Comparison of ENCODE assay signal across 9 cellular contexts in genomic region chr3:73624363-73625123, GRCh38. TPM values are rescaled to one million over a fixed set of nuclear protein-coding genes. Genes with fewer than 3 reads are reported as not detected.
DNase-seq lines count a peak whose midpoint lies in the region; ATAC-seq and TF ChIP-seq lines count a peak whose summit lies in the region.
"Had no signal": no experiment of that assay in that cellular context is flagged by ENCODE, and none has a peak within 500 bp of the region (broad histone marks: within the 10 kb centered on the region; RNA-seq: fewer than 3 reads in every experiment).

Gene PDZRN3 (minus strand): TSS chr3:73624941.

- peaks cover 27% of the 10 kb centered on the region for H3K4me1 ChIP-seq in GM23248 (ENCODE audit: insufficient read depth)
- H3K4me1 ChIP-seq in SK-N-SH (ENCODE audit: control insufficient read depth in 1 of 2, insufficient read depth in 2 of 2, low read depth in 1 of 2, low read length in 1 of 2), result peaks cover 0 to 39% of the 10 kb centered on the region in 2 experiments; a peak in 2 of 4 replicates

- peak within 1 kb of the TSS; percentile 94 for H3K4me3 ChIP-seq in GM23248
- H3K4me3 ChIP-seq in SK-N-SH (ENCODE audit: low read depth in 2 of 2, low read length in 1 of 2), result peak within 1 kb of the TSS; percentile 76 to 87

- H2AFZ ChIP-seq in GM23248 (peak within 1 kb of the TSS; percentile 94), SK-N-SH (ENCODE audit: low read depth) (peak within 1 kb of the TSS; percentile 98)

- DNase-seq in GM23248, result peak; percentile 95
- DNase-seq in SK-N-SH, result peak; percentile 82
- DNase-seq in glomerular visceral epithelial cell (ENCODE audit: extremely low spot score), result peak; percentile 56
- DNase-seq in omental fat pad (ENCODE audit: low spot score), result no peak
- DNase-seq in RPMI8226, result no peak
- DNase-seq in GM10248 (ENCODE audit: extremely low spot score), result no peak

- H3K27ac ChIP-seq in GM23248 (peak within 1 kb of the TSS; percentile 86), SK-N-SH (ENCODE audit: low read depth in 2 of 2, low read length in 1 of 2) (peak within 1 kb of the TSS; percentile 74 to 86)
- H3K27ac ChIP-seq: HL-60 had no signal

- H4K20me1 ChIP-seq in GM23248 (ENCODE audit: insufficient read depth), result no peaks in the 10 kb centered on the region
- peaks cover 33% of the 10 kb centered on the region for H4K20me1 ChIP-seq in SK-N-SH (ENCODE audit: insufficient read depth)

- H3K9ac ChIP-seq in GM23248 (peak within 1 kb of the TSS; percentile 85), SK-N-SH (peak within 1 kb of the TSS; percentile 65)

- ATAC-seq in omental fat pad (ENCODE audit: low FRiP score), result peak; percentile 72
- no peak for ATAC-seq in HG03460 (IDR thresholded peaks at IDR 0.05; ENCODE audit: unreplicated experiment)
- no peak for ATAC-seq in HG03354 (IDR thresholded peaks at IDR 0.05; ENCODE audit: poor library complexity, severe bottlenecking, unreplicated experiment)

- CTCF ChIA-PET in SK-N-SH (lab: Yijun Ruan, JAX), result interaction anchor here (0.7 to 5.4 kb wide), 15 partner anchors 10 to 224 kb away, joined by 3 to 40 read pairs (median 5); no protein-coding TSS in a partner anchor
- CTCF ChIA-PET in GM10248 (lab: Yijun Ruan, JAX), result interaction anchor here (1.8 kb wide), 1 partner anchor 10 kb away, joined by 5 read pairs; no protein-coding TSS in a partner anchor

- no peak for TF ChIP-seq CTCF in SK-N-SH (IDR thresholded peaks at IDR 0.05)
- no peak for TF ChIP-seq CTCF in omental fat pad (IDR thresholded peaks at IDR 0.05)
- TF ChIP-seq CTCF in GM10248 (IDR thresholded peaks at IDR 0.05; ENCODE audit: control extremely low read depth, extremely low read depth, low read depth, missing control alignments), result no peak

- H3K4me2 ChIP-seq in GM23248 (ENCODE audit: unreplicated experiment) (peak within 1 kb of the TSS; percentile 94), SK-N-SH (peak within 1 kb of the TSS; percentile 97)

- no peaks in the 10 kb centered on the region for H3K9me3 ChIP-seq in GM23248 (ENCODE audit: low read depth)
- no peaks in the 10 kb centered on the region for H3K9me3 ChIP-seq in SK-N-SH

- 0 to 1% methylated on average over 52 to 60 of the region's 99 CpGs for WGBS in GM23248 (ENCODE audit: low coverage in 1 of 2, low lambda C conversion rate in 2 of 2, missing lambda C conversion rate in 2 of 2), 2 experiments
- WGBS in SK-N-SH (ENCODE audit: low lambda C conversion rate), result 23% methylated on average over 28 of the region's 99 CpGs

- TF ChIP-seq EP300 in SK-N-SH (IDR thresholded peaks at IDR 0.05; ENCODE audit: borderline replicate concordance in 1 of 2, low read depth in 1 of 2, low read length in 1 of 2), result peak in 1 of 2 experiments; percentile 32; a peak in 1 of 4 replicates

- TF ChIP-seq RAD21 in SK-N-SH (IDR thresholded peaks at IDR 0.05; ENCODE audit: low read length), result no peak

- in situ Hi-C loops in GM23248 (cut with MboI), result no loop called here

- H3K79me2 ChIP-seq in GM23248 (ENCODE audit: insufficient read depth), result peaks cover 51% of the 10 kb centered on the region
- H3K79me2 ChIP-seq in SK-N-SH (ENCODE audit: insufficient read depth), result peaks cover 47% of the 10 kb centered on the region

- H3K27me3 ChIP-seq in GM23248 (replicated peaks; ENCODE audit: insufficient read depth) (no peaks in the 10 kb centered on the region), SK-N-SH (ENCODE audit: insufficient read depth) (no peaks in the 10 kb centered on the region)

- POLR2A ChIA-PET in SK-N-SH (lab: Yijun Ruan, JAX) (interaction anchor here (1.1 to 1.6 kb wide), 2 partner anchors 117 to 152 kb away, joined by 3 to 4 read pairs; no protein-coding TSS in a partner anchor), GM10248 (lab: Yijun Ruan, JAX) (no interaction called here)

- H3F3A ChIP-seq in GM23248 (ENCODE audit: insufficient read depth), result peaks cover 7% of the 10 kb centered on the region; the same call in 1 of the 2 replicates
- H3F3A ChIP-seq in SK-N-SH (replicated peaks; ENCODE audit: insufficient read depth), result no peaks in the 10 kb centered on the region

- H3K9me2 ChIP-seq in GM23248 (ENCODE audit: insufficient read depth), result no peaks in the 10 kb centered on the region
- H3K9me2 ChIP-seq in SK-N-SH, result no peaks in the 10 kb centered on the region

- no peaks in the 10 kb centered on the region for H3K36me3 ChIP-seq in GM23248 (ENCODE audit: low read depth)
- H3K36me3 ChIP-seq in SK-N-SH (replicated peaks in 1 of 2; ENCODE audit: control insufficient read depth in 1 of 2, insufficient read depth in 2 of 2, low read length in 1 of 2), result peaks cover 0 to 2% of the 10 kb centered on the region in 2 experiments

TF ChIP-seq in SK-N-SH, 30 proteins besides CTCF, POLR2A, EP300 and RAD21:
- peak; percentile 4; the same call in 1 of the 2 replicates for TF ChIP-seq TCF12 (IDR thresholded peaks at IDR 0.05)
- TF ChIP-seq REST (IDR thresholded peaks at IDR 0.05; ENCODE audit: low read depth, low read length), result no peak
- TF ChIP-seq YY1 (IDR thresholded peaks at IDR 0.05; ENCODE audit: low read depth), result 0 out of 2 replicates have a peak, but pooled peaks have one; percentile 15
- TF ChIP-seq POLR2AphosphoS5 (IDR thresholded peaks at IDR 0.05; ENCODE audit: low read depth, low read length), result peak; percentile 81
- TF ChIP-seq PBX3 (IDR thresholded peaks at IDR 0.05), result peak; percentile 89
- no peak for TF ChIP-seq IRF3 (IDR thresholded peaks at IDR 0.05; ENCODE audit: low read depth, low read length)
- peak; percentile 51; the same call in 1 of the 2 replicates for TF ChIP-seq MAX (IDR thresholded peaks at IDR 0.05; ENCODE audit: low read depth)
- no peak for TF ChIP-seq EZH2phosphoT487 (IDR thresholded peaks at IDR 0.05; ENCODE audit: borderline replicate concordance, low read depth)
- TF ChIP-seq SIN3A (IDR thresholded peaks at IDR 0.05; ENCODE audit: borderline replicate concordance, low read depth, low read length), result peak; percentile 38; the same call in 1 of the 2 replicates
- TF ChIP-seq NRF1 (IDR thresholded peaks at IDR 0.05; ENCODE audit: low read depth, low read length), result peak; percentile 28; the same call in 1 of the 2 replicates
- peak; percentile 51; the same call in 1 of the 2 replicates for TF ChIP-seq TAF1 (IDR thresholded peaks at IDR 0.05; ENCODE audit: borderline replicate concordance, low read depth, low read length)
- 0 out of 2 replicates have a peak, but pooled peaks have one; percentile 15 for TF ChIP-seq RCOR1 (IDR thresholded peaks at IDR 0.05; ENCODE audit: low read length)

RNA-seq across cellular contexts. Expression of gene PDZRN3, which starts in this region (rescaled TPM):
- 32.1 and 35.6 TPM in 2 replicates for total RNA-seq in GM23248 (2014; rRNA removed; shearing (Covaris generic))
- polyA plus RNA-seq in GM23248 (2016; fragmentation: Nextera tagmentation; extraction: Ambion mirVana), result 22.3 TPM in 2 replicates
- 7.9 and 10.3 TPM in 2 replicates for polyA plus RNA-seq in SK-N-SH (2012; rRNA removed)
- polyA plus RNA-seq in SK-N-SH (2012; cell fraction: cytosol; rRNA removed), result 13.7 and 14.2 TPM in 2 replicates
- polyA plus RNA-seq in SK-N-SH (2012; cell fraction: nucleus; rRNA removed), result 21.9 and 24.2 TPM in 2 replicates
- 10 to 100 TPM; 22.8 to 47.4 (median 37.5) TPM for total RNA-seq in omental fat pad

Comparison
In these comparisons a context has a peak if more than half of its experiments do, and no peak if none do; other contexts are left out.
1. DNase-seq: peak in GM23248 (single experiment), SK-N-SH (single experiment) and glomerular visceral epithelial cell (single experiment); none in omental fat pad (single experiment), RPMI8226 (single experiment) and GM10248 (single experiment).